In genomic region chr4:89070041-89070440, GRCh38 we compare ENCODE assay signal across 23 cellular contexts. TPM values are rescaled to one million over a fixed set of nuclear protein-coding genes. Genes with fewer than 3 reads are reported as not detected.
DNase-seq lines count a peak whose midpoint lies in the region; ATAC-seq and TF ChIP-seq lines count a peak whose summit lies in the region.
"Had no signal": no experiment of that assay in that cellular context is flagged by ENCODE, and none has a peak within 500 bp of the region (broad histone marks: within the 10 kb centered on the region; RNA-seq: fewer than 3 reads in every experiment).

No MANE protein-coding gene starts in this region.

- H3K27ac ChIP-seq in left lung = no peak overlapping the region
- H3K27ac ChIP-seq: heart right ventricle, prostate gland, RWPE1 had no signal

- ATAC-seq in GM18868 (IDR thresholded peaks at IDR 0.05; ENCODE audit: unreplicated experiment) (peak; percentile 67), GM21447 (IDR thresholded peaks at IDR 0.05; ENCODE audit: unreplicated experiment) (peak; percentile 36), HG03095 (IDR thresholded peaks at IDR 0.05; ENCODE audit: unreplicated experiment) (peak; percentile 49), left lung (no peak), omental fat pad (ENCODE audit: low FRiP score) (no peak)
- ATAC-seq: effector memory CD8-positive, alpha-beta T cell; GM23338; heart right ventricle; naive thymus-derived CD4-positive, alpha-beta T cell had no signal

- TF ChIP-seq CTCF in Loucy (conservative IDR thresholded peaks at IDR 0.05; ENCODE audit: low read length) (no peak), left lung (IDR thresholded peaks at IDR 0.05) (no peak), omental fat pad (IDR thresholded peaks at IDR 0.05) (no peak)

- H3K9me2 ChIP-seq in Loucy (replicated peaks; ENCODE audit: low read depth, low read length) = no peaks in the 10 kb centered on the region

- H3F3A ChIP-seq in Loucy (ENCODE audit: low read depth) = no peaks in the 10 kb centered on the region

- H3K4me1 ChIP-seq in Loucy (ENCODE audit: insufficient read depth, low read length, poor library complexity, severe bottlenecking) (peaks cover 8% of the 10 kb centered on the region), left lung (no peaks in the 10 kb centered on the region)
- H3K4me1 ChIP-seq: heart right ventricle, prostate gland had no signal

- peak overlapping the region; percentile 39 for H3K4me2 ChIP-seq in Loucy (ENCODE audit: low read depth, low read length, poor library complexity, severe bottlenecking)
- H3K4me2 ChIP-seq: GM23338 had no signal

- H3K9me3 ChIP-seq in Loucy (ENCODE audit: insufficient read depth, low read depth, low read length) (no peaks in the 10 kb centered on the region; the same call in 1 of the 2 replicates), left lung (no peaks in the 10 kb centered on the region)
- H3K9me3 ChIP-seq: heart right ventricle, prostate gland had no signal

- H3K36me3 ChIP-seq in Loucy (ENCODE audit: insufficient read depth, low read length) (no peaks in the 10 kb centered on the region), left lung (no peaks in the 10 kb centered on the region)
- H3K36me3 ChIP-seq: heart right ventricle, prostate gland had no signal

- intact Hi-C loops in left lung (cut with DNase I) = no loop called here

- H3K27me3 ChIP-seq in Loucy (ENCODE audit: insufficient read depth, low read length, poor library complexity, severe bottlenecking) (no peaks in the 10 kb centered on the region), left lung (no peaks in the 10 kb centered on the region)
- H3K27me3 ChIP-seq: heart right ventricle had no signal

- no peak overlapping the region for H3K4me3 ChIP-seq in Loucy (ENCODE audit: low read length, poor library complexity, severe bottlenecking)
- H3K4me3 ChIP-seq in left lung = no peak overlapping the region
- H3K4me3 ChIP-seq: GM23338, heart right ventricle, prostate gland had no signal

- H3K79me2 ChIP-seq in Loucy (ENCODE audit: insufficient read depth, low read length) = no peaks in the 10 kb centered on the region

- DNase-seq in NCI-H226 = no peak
- no peak for DNase-seq in left lung
- no peak for DNase-seq in AG08396 (ENCODE audit: low spot score)
- DNase-seq in omental fat pad (ENCODE audit: low spot score) = no peak
- DNase-seq: activated CD4-positive, alpha-beta T cell treated with anti-CD3 and anti-CD28 coated beads, Interleukin-2, amount 10 ng/mL, durations not matched to agents 7 days and 5 days; activated naive CD4-positive, alpha-beta T cell treated with Interleukin-2 at 50 U/mL for 16 hours; anterior cingulate cortex; COR-L47; effector memory CD8-positive, alpha-beta T cell; EL; heart right ventricle; naive thymus-derived CD4-positive, alpha-beta T cell; NCI-H2171 treated with DMSO at 0.1 percent for 48 hours; small intestine; stimulated activated CD4-positive, alpha-beta T cell treated with anti-CD3 and anti-CD28 coated beads, Interleukin-4, amount 100 ng/mL, for 4 hours; stimulated activated CD8-positive, alpha-beta memory T cell treated with anti-CD3 and anti-CD28 coated beads, Interleukin-4, amount 100 ng/mL, for 48 hours had no signal

- no peaks in the 10 kb centered on the region for H4K20me1 ChIP-seq in Loucy (ENCODE audit: insufficient read depth, low read length, poor library complexity, severe bottlenecking)

- no peak overlapping the region for H3K9ac ChIP-seq in Loucy (ENCODE audit: low read depth, low read length, poor library complexity, severe bottlenecking)

- H2AFZ ChIP-seq in Loucy (ENCODE audit: low read length) = no peak overlapping the region
- H2AFZ ChIP-seq: GM23338 had no signal

RNA-seq across cellular contexts. Expression of gene FAM13A, which starts 13.1 kb away (rescaled TPM):
- total RNA-seq in left lung (10 to 100 TPM; 22.2 to 24.7 TPM), omental fat pad (10 to 100 TPM; 48.5 to 84.2 (median 51.2) TPM)

RNA-seq across cellular contexts. Expression of gene TIGD2, which starts 41.3 kb away (rescaled TPM):
- total RNA-seq in left lung = 1 to 10 TPM; 5.4 to 6.7 TPM
- 1 to 10 TPM; 4.0 to 6.4 (median 4.4) TPM for total RNA-seq in omental fat pad

Comparison
In these comparisons a context has a peak if more than half of its experiments do, and no peak if none do; other contexts are left out.
1. ATAC-seq: peak in GM18868 (single experiment), GM21447 (single experiment) and HG03095 (single experiment); none in left lung (single experiment) and omental fat pad (single experiment).